Comparison of ENCODE assay signal across 28 cellular contexts in the genomic region with DNA sequence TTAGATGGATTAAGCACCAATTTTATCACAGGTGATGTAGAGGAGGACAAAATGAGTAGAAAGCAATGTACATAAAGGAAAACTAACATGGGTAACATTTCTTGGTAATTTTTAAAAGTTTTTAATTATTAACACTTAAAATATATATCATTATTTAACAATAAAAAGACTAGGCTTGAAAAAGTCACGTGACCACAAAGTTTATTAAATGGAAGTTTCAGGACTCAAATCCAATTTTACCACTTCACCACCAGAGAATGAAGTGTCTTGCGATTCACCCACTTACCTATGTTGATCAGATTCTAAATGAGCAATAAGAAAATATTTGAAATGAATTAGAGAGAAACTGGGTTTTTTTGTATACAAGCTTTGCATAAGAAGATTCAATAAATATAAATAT.
"Had no signal": no experiment of that assay in that cellular context is flagged by ENCODE, and none has a peak within 500 bp of the region (broad histone marks: within the 10 kb centered on the region; RNA-seq: fewer than 3 reads in every experiment).

No MANE protein-coding gene starts in this region.

- ATAC-seq: effector memory CD8-positive, alpha-beta T cell; esophagus mucosa; foreskin keratinocyte; gastrocnemius medialis; gastroesophageal sphincter; heart left ventricle; heart right ventricle had no signal

- FAIRE-seq: colon, endometrium, endothelial cell of umbilical vein, frontal cortex had no signal

- DNase-seq: colonic mucosa; cortex of kidney; dermis blood vessel endothelial cell; dorsolateral prefrontal cortex; effector CD4-positive, alpha-beta T cell; effector CD8-positive, alpha-beta T cell; effector memory CD4-positive, alpha-beta T cell; effector memory CD8-positive, alpha-beta T cell; endodermal cell; erythroblast; esophagus squamous epithelium; foreskin fibroblast; foreskin keratinocyte; foreskin melanocyte; gastrocnemius medialis; glutamatergic neuron; head of caudate nucleus; heart left ventricle; heart right ventricle had no signal

- H3K27ac ChIP-seq: colonic mucosa, coronary artery, dorsolateral prefrontal cortex, epithelial cell of prostate, esophagus muscularis mucosa, esophagus squamous epithelium, foreskin keratinocyte, gastrocnemius medialis, gastroesophageal sphincter, heart left ventricle, heart right ventricle had no signal

- H3K4me1 ChIP-seq: colonic mucosa, esophagus muscularis mucosa, esophagus squamous epithelium, foreskin keratinocyte, gastrocnemius medialis, gastroesophageal sphincter, heart left ventricle, heart right ventricle had no signal

- H3K27me3 ChIP-seq: colonic mucosa, dorsolateral prefrontal cortex, esophagus muscularis mucosa, esophagus squamous epithelium, foreskin keratinocyte, gastrocnemius medialis, gastroesophageal sphincter, heart left ventricle, heart right ventricle had no signal

- H3K36me3 ChIP-seq: colonic mucosa, esophagus muscularis mucosa, esophagus squamous epithelium, gastrocnemius medialis, gastroesophageal sphincter, heart left ventricle, heart right ventricle had no signal

- H3K4me3 ChIP-seq: colonic mucosa, coronary artery, dorsolateral prefrontal cortex, esophagus muscularis mucosa, esophagus squamous epithelium, gastrocnemius medialis, gastroesophageal sphincter, heart left ventricle, heart right ventricle had no signal

- H3K9me3 ChIP-seq: colonic mucosa, esophagus muscularis mucosa, gastrocnemius medialis, gastroesophageal sphincter had no signal
